In the genomic region with DNA sequence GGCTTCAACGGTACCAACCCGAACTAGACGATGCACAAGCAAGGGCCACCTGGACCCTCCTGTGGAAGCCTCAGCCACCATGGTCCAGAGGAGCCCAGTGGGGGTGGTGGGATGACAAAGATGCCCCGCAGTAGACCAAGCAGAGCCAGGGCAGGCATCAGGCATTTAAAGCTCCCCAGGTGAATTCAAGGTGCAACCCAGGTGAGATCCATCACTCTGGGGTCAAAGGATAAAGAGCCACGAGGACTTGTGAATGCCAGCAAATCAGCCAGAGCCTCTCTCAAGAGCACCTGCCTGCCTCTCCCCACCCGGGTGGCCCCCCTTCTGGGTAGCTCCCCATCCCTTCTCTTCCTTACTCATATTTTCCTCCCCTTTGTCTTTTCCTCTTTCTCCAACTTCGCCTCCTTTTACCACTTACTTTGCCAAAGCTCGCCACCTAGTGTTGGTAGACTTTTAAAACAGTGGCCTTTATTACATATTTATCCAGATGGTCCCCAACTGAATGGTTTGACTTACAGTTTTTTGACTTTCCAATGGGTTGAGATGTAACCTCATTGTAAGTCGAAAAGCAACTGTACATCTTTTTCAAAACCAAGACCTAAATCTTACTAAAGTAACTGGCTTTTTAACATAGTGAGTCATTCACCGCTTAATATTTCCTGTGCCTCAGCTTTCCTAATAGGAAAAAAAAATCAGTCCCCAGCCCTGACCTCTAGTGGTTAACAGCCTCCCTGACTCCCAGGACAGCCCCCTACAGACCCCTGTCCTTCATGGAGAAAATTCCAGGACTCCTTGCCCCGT, we compare ENCODE assay signal across 8 cellular contexts. TPM values are rescaled to one million over a fixed set of nuclear protein-coding genes. Genes with fewer than 3 reads are reported as not detected.
A peak's percentile ranks its signal among the peaks of the same experiment; 100 is the strongest.
DNase-seq lines count a peak whose midpoint lies in the region; ATAC-seq and TF ChIP-seq lines count a peak whose summit lies in the region.

No MANE protein-coding gene starts in this region.

- WGBS in endodermal cell (ENCODE audit: insufficient coverage in 1 of 2, insufficient read length in 1 of 2), 2 experiments = 54 to 66% methylated on average over 8 to 11 of the region's 11 CpGs
- 60% methylated on average over 8 of the region's 11 CpGs for WGBS in mesenchymal stem cell

- H3K4me3 ChIP-seq in endodermal cell (ENCODE audit: low read length) (no peak overlapping the region), mesenchymal stem cell (ENCODE audit: insufficient read depth in 1 of 2, low read depth in 1 of 2, low read length in 2 of 2) (no peak overlapping the region)

- no peak overlapping the region for H2AFZ ChIP-seq in mesenchymal stem cell (ENCODE audit: low read depth, low read length)

- H2BK5ac ChIP-seq in mesenchymal stem cell (ENCODE audit: low read depth, low read length, poor library complexity, severe bottlenecking) = no peak overlapping the region

- no peak overlapping the region for H3K4ac ChIP-seq in mesenchymal stem cell (ENCODE audit: low read depth in 1 of 2, low read length in 2 of 2)

- peaks cover 23% of the 10 kb centered on the region for H3K9me3 Mint-ChIP-seq in endodermal cell

- H4K91ac ChIP-seq in mesenchymal stem cell (ENCODE audit: low read length) = no peak overlapping the region

- H3K9me3 ChIP-seq in endodermal cell (ENCODE audit: control insufficient read depth, low read length) (peaks cover 24% of the 10 kb centered on the region), mesenchymal stem cell (ENCODE audit: control insufficient read depth, low read length) (no peaks in the 10 kb centered on the region)

- H3K4me1 ChIP-seq in endodermal cell (ENCODE audit: control insufficient read depth, insufficient read depth, low read length) = peaks cover 5% of the 10 kb centered on the region
- H3K4me1 ChIP-seq in mesenchymal stem cell (ENCODE audit: control insufficient read depth, insufficient read depth, low read depth, low read length) = peaks cover 3% of the 10 kb centered on the region

- H3K9ac ChIP-seq in endodermal cell (ENCODE audit: extremely low read depth, low read length, poor library complexity, severe bottlenecking) (no peak overlapping the region), mesenchymal stem cell (ENCODE audit: low read length) (no peak overlapping the region)

- no peaks in the 10 kb centered on the region for H3K36me3 Mint-ChIP-seq in endodermal cell (ENCODE audit: low read depth)

- no peak overlapping the region for H3K27ac ChIP-seq in endodermal cell (ENCODE audit: low read depth, low read length)
- no peak overlapping the region for H3K27ac ChIP-seq in mesenchymal stem cell (ENCODE audit: low read length, poor library complexity, severe bottlenecking)

- no peaks in the 10 kb centered on the region for H3K79me1 ChIP-seq in mesenchymal stem cell (replicated peaks; ENCODE audit: low read length, poor library complexity, severe bottlenecking)

- TF ChIP-seq CTCF in endodermal cell (conservative IDR thresholded peaks at IDR 0.05) = peak; percentile 76

- H3K27me3 ChIP-seq in endodermal cell (ENCODE audit: control insufficient read depth, insufficient read depth, low read length, poor library complexity, severe bottlenecking) (no peaks in the 10 kb centered on the region), mesenchymal stem cell (ENCODE audit: control insufficient read depth in 1 of 2, insufficient read depth in 1 of 2, low read length in 2 of 2) (peaks cover 46 to 64% of the 10 kb centered on the region in 2 experiments)

- H3K27me3 Mint-ChIP-seq in endodermal cell (ENCODE audit: insufficient read depth) = peaks cover 13% of the 10 kb centered on the region

- no peak overlapping the region for H3K14ac ChIP-seq in mesenchymal stem cell (ENCODE audit: low read length in 2 of 2)

- no peak overlapping the region for H3K18ac ChIP-seq in mesenchymal stem cell (ENCODE audit: low read depth in 1 of 2, low read length in 2 of 2)

- no peak for ATAC-seq in HG02759 (IDR thresholded peaks at IDR 0.05; ENCODE audit: unreplicated experiment)
- ATAC-seq in HG02885 (IDR thresholded peaks at IDR 0.05; ENCODE audit: poor library complexity, unreplicated experiment) = no peak

- H3K4me1 Mint-ChIP-seq in endodermal cell = peaks cover 14% of the 10 kb centered on the region

- no peak overlapping the region for H2BK15ac ChIP-seq in mesenchymal stem cell (ENCODE audit: low read depth, poor library complexity, severe bottlenecking)

- no peak overlapping the region for H4K8ac ChIP-seq in mesenchymal stem cell (ENCODE audit: low read length)

- no peak overlapping the region for H2BK120ac ChIP-seq in mesenchymal stem cell (ENCODE audit: low read depth, low read length)

- H3K36me3 ChIP-seq in endodermal cell (ENCODE audit: control insufficient read depth, insufficient read depth, low read length) = no peaks in the 10 kb centered on the region
- H3K36me3 ChIP-seq in mesenchymal stem cell (ENCODE audit: control insufficient read depth in 1 of 2, insufficient read depth in 2 of 2, low read depth in 1 of 2, low read length in 2 of 2) = no peaks in the 10 kb centered on the region

- no peak overlapping the region for H2AK5ac ChIP-seq in mesenchymal stem cell (ENCODE audit: low read length, severe bottlenecking)

- H2BK12ac ChIP-seq in mesenchymal stem cell (ENCODE audit: low read length in 2 of 2) = no peak overlapping the region

- H3K23ac ChIP-seq in mesenchymal stem cell (ENCODE audit: low read length in 2 of 2) = no peak overlapping the region

- no peak overlapping the region for H3K4me3 Mint-ChIP-seq in endodermal cell

- no peak overlapping the region for H3K4me2 ChIP-seq in mesenchymal stem cell (ENCODE audit: low read length, poor library complexity, severe bottlenecking)

- DNase-seq in NCI-H1417 (lab: John Stamatoyannopoulos, UW) = peak; percentile 30 to 74 (median 40)
- DNase-seq in NCI-H1417 treated with DMSO at 0.1 percent for 48 hours (lab: John Stamatoyannopoulos, UW) = no peak
- peak; percentile 18 for DNase-seq in HS-5 (ENCODE audit: low read depth)
- peak; percentile 31 for DNase-seq in SHP77 treated with DMSO at 0.1 percent for 48 hours (lab: John Stamatoyannopoulos, UW)
- peak; percentile 62 for DNase-seq in endodermal cell
- DNase-seq in mesenchymal stem cell = peak; percentile 63

- H3K27ac Mint-ChIP-seq in endodermal cell = no peak overlapping the region

RNA-seq across cellular contexts. Expression of a gene that starts 18.8 kb away (rescaled TPM):
- under 1 TPM in 1 of 2 donors, not detected in 1; 0.22 TPM for total RNA-seq in endodermal cell
- not detected for polyA plus RNA-seq in endodermal cell (2013, experiment 1 of 2)
- polyA plus RNA-seq in endodermal cell (2013, experiment 2 of 2) = not detected
- not detected for polyA plus RNA-seq in mesenchymal stem cell (2013, experiment 1 of 2)
- not detected for polyA plus RNA-seq in mesenchymal stem cell (2013, experiment 2 of 2)

RNA-seq across cellular contexts. Expression of a gene that starts 43.3 kb away (rescaled TPM):
- total RNA-seq in endodermal cell = not detected
- polyA plus RNA-seq in endodermal cell (2013, experiment 1 of 2) = not detected
- polyA plus RNA-seq in endodermal cell (2013, experiment 2 of 2) = not detected
- polyA plus RNA-seq in mesenchymal stem cell (2013, experiment 1 of 2) = not detected
- not detected for polyA plus RNA-seq in mesenchymal stem cell (2013, experiment 2 of 2)
